In the genomic region with DNA sequence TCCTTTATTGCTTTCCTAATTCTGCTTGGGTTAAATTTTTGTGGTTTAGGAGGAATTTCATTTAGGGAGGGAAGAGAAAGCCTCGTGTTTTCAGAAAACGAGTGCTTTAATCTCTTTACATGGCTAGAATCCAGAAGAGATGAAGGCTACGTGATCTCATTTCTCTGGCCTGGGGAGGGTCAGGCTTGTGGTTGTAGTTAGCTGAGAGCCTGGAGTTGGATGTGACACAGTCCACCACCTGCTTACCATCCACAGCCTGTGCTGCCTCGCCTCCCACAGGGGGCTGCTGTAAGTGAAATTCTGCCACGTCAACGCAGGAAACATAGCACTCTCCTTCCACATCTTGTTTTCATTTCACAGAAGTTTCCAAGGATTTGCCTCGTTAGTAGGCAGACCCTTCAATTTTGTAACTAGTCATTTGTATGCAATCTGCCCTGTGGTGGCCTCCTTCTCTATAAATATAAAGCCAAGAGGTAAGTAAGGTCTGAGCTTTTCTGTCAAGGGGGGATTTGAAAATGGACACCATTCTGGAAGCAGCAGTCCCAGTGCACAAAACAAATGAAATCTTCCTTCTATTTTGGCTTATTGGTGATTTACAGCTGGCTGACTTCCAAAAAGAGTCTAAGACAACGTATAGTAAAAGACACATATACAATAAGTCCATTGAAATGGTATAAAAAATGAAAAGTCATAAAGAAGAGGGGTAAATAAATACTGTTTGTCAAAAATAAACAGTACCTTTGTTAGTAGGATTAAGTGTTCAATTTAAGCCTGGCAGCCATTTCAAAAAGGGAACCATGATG, we compare ENCODE assay signal across 1 cellular context.
TF ChIP-seq lines count a peak whose summit lies in the region.

No MANE protein-coding gene starts in this region.

TF ChIP-seq in GM23338, 12 proteins besides CTCF, POLR2A, EP300 and RAD21 (continued from another document):
- TF ChIP-seq, protein P1, sequence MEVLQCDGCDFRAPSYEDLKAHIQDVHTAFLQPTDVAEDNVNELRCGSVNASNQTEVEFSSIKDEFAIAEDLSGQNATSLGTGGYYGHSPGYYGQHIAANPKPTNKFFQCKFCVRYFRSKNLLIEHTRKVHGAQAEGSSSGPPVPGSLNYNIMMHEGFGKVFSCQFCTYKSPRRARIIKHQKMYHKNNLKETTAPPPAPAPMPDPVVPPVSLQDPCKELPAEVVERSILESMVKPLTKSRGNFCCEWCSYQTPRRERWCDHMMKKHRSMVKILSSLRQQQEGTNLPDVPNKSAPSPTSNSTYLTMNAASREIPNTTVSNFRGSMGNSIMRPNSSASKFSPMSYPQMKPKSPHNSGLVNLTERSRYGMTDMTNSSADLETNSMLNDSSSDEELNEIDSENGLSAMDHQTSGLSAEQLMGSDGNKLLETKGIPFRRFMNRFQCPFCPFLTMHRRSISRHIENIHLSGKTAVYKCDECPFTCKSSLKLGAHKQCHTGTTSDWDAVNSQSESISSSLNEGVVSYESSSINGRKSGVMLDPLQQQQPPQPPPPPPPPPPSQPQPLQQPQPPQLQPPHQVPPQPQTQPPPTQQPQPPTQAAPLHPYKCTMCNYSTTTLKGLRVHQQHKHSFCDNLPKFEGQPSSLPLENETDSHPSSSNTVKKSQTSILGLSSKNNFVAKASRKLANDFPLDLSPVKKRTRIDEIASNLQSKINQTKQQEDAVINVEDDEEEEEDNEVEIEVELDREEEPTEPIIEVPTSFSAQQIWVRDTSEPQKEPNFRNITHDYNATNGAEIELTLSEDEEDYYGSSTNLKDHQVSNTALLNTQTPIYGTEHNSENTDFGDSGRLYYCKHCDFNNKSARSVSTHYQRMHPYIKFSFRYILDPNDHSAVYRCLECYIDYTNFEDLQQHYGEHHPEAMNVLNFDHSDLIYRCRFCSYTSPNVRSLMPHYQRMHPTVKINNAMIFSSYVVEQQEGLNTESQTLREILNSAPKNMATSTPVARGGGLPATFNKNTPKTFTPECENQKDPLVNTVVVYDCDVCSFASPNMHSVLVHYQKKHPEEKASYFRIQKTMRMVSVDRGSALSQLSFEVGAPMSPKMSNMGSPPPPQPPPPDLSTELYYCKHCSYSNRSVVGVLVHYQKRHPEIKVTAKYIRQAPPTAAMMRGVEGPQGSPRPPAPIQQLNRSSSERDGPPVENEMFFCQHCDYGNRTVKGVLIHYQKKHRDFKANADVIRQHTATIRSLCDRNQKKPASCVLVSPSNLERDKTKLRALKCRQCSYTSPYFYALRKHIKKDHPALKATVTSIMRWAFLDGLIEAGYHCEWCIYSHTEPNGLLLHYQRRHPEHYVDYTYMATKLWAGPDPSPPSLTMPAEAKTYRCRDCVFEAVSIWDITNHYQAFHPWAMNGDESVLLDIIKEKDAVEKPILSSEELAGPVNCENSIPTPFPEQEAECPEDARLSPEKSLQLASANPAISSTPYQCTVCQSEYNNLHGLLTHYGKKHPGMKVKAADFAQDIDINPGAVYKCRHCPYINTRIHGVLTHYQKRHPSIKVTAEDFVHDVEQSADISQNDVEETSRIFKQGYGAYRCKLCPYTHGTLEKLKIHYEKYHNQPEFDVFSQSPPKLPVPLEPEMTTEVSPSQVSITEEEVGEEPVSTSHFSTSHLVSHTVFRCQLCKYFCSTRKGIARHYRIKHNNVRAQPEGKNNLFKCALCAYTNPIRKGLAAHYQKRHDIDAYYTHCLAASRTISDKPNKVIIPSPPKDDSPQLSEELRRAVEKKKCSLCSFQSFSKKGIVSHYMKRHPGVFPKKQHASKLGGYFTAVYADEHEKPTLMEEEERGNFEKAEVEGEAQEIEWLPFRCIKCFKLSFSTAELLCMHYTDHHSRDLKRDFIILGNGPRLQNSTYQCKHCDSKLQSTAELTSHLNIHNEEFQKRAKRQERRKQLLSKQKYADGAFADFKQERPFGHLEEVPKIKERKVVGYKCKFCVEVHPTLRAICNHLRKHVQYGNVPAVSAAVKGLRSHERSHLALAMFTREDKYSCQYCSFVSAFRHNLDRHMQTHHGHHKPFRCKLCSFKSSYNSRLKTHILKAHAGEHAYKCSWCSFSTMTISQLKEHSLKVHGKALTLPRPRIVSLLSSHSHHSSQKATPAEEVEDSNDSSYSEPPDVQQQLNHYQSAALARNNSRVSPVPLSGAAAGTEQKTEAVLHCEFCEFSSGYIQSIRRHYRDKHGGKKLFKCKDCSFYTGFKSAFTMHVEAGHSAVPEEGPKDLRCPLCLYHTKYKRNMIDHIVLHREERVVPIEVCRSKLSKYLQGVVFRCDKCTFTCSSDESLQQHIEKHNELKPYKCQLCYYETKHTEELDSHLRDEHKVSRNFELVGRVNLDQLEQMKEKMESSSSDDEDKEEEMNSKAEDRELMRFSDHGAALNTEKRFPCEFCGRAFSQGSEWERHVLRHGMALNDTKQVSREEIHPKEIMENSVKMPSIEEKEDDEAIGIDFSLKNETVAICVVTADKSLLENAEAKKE (CRISPR knock-in tag; IDR thresholded peaks at IDR 0.05): no peak
- TF ChIP-seq NANOG (IDR thresholded peaks at IDR 0.05; ENCODE audit: borderline replicate concordance): no peak
- TF ChIP-seq, protein P2, sequence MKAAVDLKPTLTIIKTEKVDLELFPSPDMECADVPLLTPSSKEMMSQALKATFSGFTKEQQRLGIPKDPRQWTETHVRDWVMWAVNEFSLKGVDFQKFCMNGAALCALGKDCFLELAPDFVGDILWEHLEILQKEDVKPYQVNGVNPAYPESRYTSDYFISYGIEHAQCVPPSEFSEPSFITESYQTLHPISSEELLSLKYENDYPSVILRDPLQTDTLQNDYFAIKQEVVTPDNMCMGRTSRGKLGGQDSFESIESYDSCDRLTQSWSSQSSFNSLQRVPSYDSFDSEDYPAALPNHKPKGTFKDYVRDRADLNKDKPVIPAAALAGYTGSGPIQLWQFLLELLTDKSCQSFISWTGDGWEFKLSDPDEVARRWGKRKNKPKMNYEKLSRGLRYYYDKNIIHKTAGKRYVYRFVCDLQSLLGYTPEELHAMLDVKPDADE (IDR thresholded peaks at IDR 0.05): no peak
